Comparison of ENCODE assay signal across 8 cellular contexts in the genomic region with DNA sequence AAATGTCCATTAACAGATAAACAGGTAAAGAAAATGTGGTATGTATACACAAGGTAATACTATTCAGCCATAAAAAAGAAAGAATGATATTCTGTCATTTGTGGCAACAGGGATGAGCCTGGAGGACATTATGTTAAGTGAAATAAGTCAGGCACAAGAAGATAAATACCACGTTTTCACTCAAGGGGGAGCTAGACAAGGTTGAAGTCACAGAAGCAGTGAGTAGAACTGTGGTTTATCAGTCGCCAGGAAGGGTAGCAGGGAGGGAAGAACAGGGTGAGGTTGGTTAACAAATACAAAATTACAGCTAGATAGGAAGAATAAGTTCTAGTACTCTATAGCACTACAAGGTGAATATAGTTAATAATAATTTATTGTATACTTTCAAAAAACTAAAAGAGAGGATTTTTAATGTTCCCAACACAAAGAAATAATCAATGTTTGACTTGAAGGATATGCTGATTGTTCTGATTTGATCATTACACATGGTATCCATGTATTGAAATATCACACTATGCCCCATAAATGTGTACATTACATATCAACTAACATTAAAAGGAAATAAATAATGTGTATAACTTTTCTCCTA. TPM values are rescaled to one million over a fixed set of nuclear protein-coding genes. Genes with fewer than 3 reads are reported as not detected.
A peak's percentile ranks its signal among the peaks of the same experiment; 100 is the strongest.
DNase-seq lines count a peak whose midpoint lies in the region; ATAC-seq and TF ChIP-seq lines count a peak whose summit lies in the region.

No MANE protein-coding gene starts in this region.

- 14% methylated on average over 2 of the region's 2 CpGs for WGBS in hepatocyte (ENCODE audit: low lambda C conversion rate, missing lambda C conversion rate)

- CTCF ChIA-PET in HEK293 (lab: Yijun Ruan, JAX) = interaction anchor here (0.6 to 3.3 kb wide), 31 partner anchors 9 to 642 kb away, joined by 3 to 33 read pairs (median 4); no protein-coding TSS in a partner anchor

- H3K36me3 ChIP-seq in HEK293 (ENCODE audit: control insufficient read depth in 2 of 2, insufficient read depth in 1 of 2, low read length in 2 of 2) = no peaks in the 10 kb centered on the region
- no peaks in the 10 kb centered on the region for H3K36me3 ChIP-seq in WERI-Rb-1
- no peaks in the 10 kb centered on the region for H3K36me3 ChIP-seq in hepatocyte (replicated peaks; ENCODE audit: insufficient read depth, low read depth)

- no peak overlapping the region for H3K4me2 ChIP-seq in hepatocyte

- H3K79me2 ChIP-seq in hepatocyte = no peaks in the 10 kb centered on the region

- H3K9me3 ChIP-seq in HEK293 (ENCODE audit: control insufficient read depth, insufficient read depth, low read depth, low read length) (no peaks in the 10 kb centered on the region), WERI-Rb-1 (ENCODE audit: severe bottlenecking) (no peaks in the 10 kb centered on the region), hepatocyte (ENCODE audit: low read depth) (no peaks in the 10 kb centered on the region)

- H3K27ac ChIP-seq in HEK293 (ENCODE audit: extremely low read depth, low read depth, low read length) (no peak overlapping the region), WERI-Rb-1 (no peak overlapping the region), hepatocyte (no peak overlapping the region)

- POLR2A ChIA-PET in HEK293 (lab: Yijun Ruan, JAX) = interaction anchor here (0.6 kb wide), 1 partner anchor 655 kb away, joined by 4 read pairs; no protein-coding TSS in a partner anchor

- peak; percentile 77 for DNase-seq in ACHN
- DNase-seq in Daoy (ENCODE audit: low read depth) = peak; percentile 66
- peak; percentile 31 to 80 (median 52) for DNase-seq in NCI-H1417 (lab: John Stamatoyannopoulos, UW)
- DNase-seq in WERI-Rb-1 = peak; percentile 27
- DNase-seq in hepatocyte (ENCODE audit: low spot score) = peak; percentile 70
- peak in 1 of 2 donors; percentile 14 for DNase-seq in stimulated activated naive CD8-positive, alpha-beta T cell treated with anti-CD3 and anti-CD28 coated beads, Interleukin-15, amount 100 ng/mL, for 72 hours

- TF ChIP-seq CTCF in HEK293 (tag by site-specific recombination; IDR thresholded peaks at IDR 0.05) (no peak), WERI-Rb-1 (IDR thresholded peaks at IDR 0.05; ENCODE audit: low read depth, low read length) (peak; percentile 65), hepatocyte (IDR thresholded peaks at IDR 0.05; ENCODE audit: poor library complexity) (peak; percentile 57)

- H3K9me2 ChIP-seq in hepatocyte (replicated peaks; ENCODE audit: insufficient read depth) = no peaks in the 10 kb centered on the region

- H3K4me3 ChIP-seq in HEK293 (ENCODE audit: low read depth, low read length) = no peak overlapping the region
- H3K4me3 ChIP-seq in WERI-Rb-1 (ENCODE audit: low read depth, low read length) = no peak overlapping the region
- no peak overlapping the region for H3K4me3 ChIP-seq in hepatocyte

- no peaks in the 10 kb centered on the region for H3K9me3 Mint-ChIP-seq in stimulated activated naive CD8-positive, alpha-beta T cell treated with anti-CD3 and anti-CD28 coated beads, Interleukin-15, amount 100 ng/mL, for 72 hours

- no peaks in the 10 kb centered on the region for H4K20me1 ChIP-seq in hepatocyte (ENCODE audit: insufficient read depth, poor library complexity, severe bottlenecking)

- H2AFZ ChIP-seq in hepatocyte = no peak overlapping the region

- H3K4me3 Mint-ChIP-seq in stimulated activated naive CD8-positive, alpha-beta T cell treated with anti-CD3 and anti-CD28 coated beads, Interleukin-15, amount 100 ng/mL, for 72 hours = no peak overlapping the region

- H3K27me3 ChIP-seq in WERI-Rb-1 (ENCODE audit: insufficient read depth, low read depth, severe bottlenecking) (no peaks in the 10 kb centered on the region), hepatocyte (no peaks in the 10 kb centered on the region)

- H3K4me1 ChIP-seq in HEK293 (ENCODE audit: control insufficient read depth, insufficient read depth, low read length) = peaks cover 6% of the 10 kb centered on the region; the same call in 1 of the 2 replicates
- no peaks in the 10 kb centered on the region for H3K4me1 ChIP-seq in hepatocyte (ENCODE audit: insufficient read depth)

- ATAC-seq in stimulated activated naive CD8-positive, alpha-beta T cell treated with anti-CD3 and anti-CD28 coated beads, Interleukin-15, amount 100 ng/mL, for 72 hours = peak; percentile 67
- no peak for ATAC-seq in HG03039 (IDR thresholded peaks at IDR 0.05; ENCODE audit: unreplicated experiment)

- no peak overlapping the region for H3K27ac Mint-ChIP-seq in stimulated activated naive CD8-positive, alpha-beta T cell treated with anti-CD3 and anti-CD28 coated beads, Interleukin-15, amount 100 ng/mL, for 72 hours

- peaks cover 10% of the 10 kb centered on the region for H3K4me1 Mint-ChIP-seq in stimulated activated naive CD8-positive, alpha-beta T cell treated with anti-CD3 and anti-CD28 coated beads, Interleukin-15, amount 100 ng/mL, for 72 hours

- H3K27me3 Mint-ChIP-seq in stimulated activated naive CD8-positive, alpha-beta T cell treated with anti-CD3 and anti-CD28 coated beads, Interleukin-15, amount 100 ng/mL, for 72 hours = no peaks in the 10 kb centered on the region

- in situ Hi-C loops in ACHN (cut with HindIII; ENCODE audit: low pct_ligation_motif_present, low pct_unique_long_range_greater_than_20kb, low sequenced_read_pairs) = no loop called here

TF ChIP-seq in HEK293, 187 proteins besides CTCF, POLR2A, EP300 and RAD21:
- peak; percentile 73; the same call in 1 of the 2 replicates for TF ChIP-seq ZNF10 (tag by site-specific recombination; IDR thresholded peaks at IDR 0.05)
- TF ChIP-seq ZNF654 (tag by site-specific recombination; IDR thresholded peaks at IDR 0.05; ENCODE audit: low read depth) = peak; percentile 16; the same call in 1 of the 2 replicates
- no peak for TF ChIP-seq ZNF677 (tag by site-specific recombination; IDR thresholded peaks at IDR 0.05)
- TF ChIP-seq, protein P1, sequence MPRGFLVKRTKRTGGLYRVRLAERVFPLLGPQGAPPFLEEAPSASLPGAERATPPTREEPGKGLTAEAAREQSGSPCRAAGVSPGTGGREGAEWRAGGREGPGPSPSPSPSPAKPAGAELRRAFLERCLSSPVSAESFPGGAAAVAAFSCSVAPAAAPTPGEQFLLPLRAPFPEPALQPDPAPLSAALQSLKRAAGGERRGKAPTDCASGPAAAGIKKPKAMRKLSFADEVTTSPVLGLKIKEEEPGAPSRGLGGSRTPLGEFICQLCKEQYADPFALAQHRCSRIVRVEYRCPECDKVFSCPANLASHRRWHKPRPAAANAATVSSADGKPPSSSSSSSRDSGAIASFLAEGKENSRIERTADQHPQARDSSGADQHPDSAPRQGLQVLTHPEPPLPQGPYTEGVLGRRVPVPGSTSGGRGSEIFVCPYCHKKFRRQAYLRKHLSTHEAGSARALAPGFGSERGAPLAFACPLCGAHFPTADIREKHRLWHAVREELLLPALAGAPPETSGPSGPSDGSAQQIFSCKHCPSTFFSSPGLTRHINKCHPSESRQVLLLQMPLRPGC (tag by site-specific recombination; IDR thresholded peaks at IDR 0.05) = no peak
- no peak for TF ChIP-seq ZBTB20 (tag by site-specific recombination; IDR thresholded peaks at IDR 0.05)
- TF ChIP-seq ZNF837 (tag by site-specific recombination; IDR thresholded peaks at IDR 0.05) = no peak

RNA-seq across cellular contexts. Expression of a gene that starts 21.1 kb away (rescaled TPM):
- 20.1 and 23.3 TPM in 2 replicates for total RNA-seq in Daoy (2014; rRNA removed; shearing (Covaris generic))
- 4.9 and 8.5 TPM in 2 replicates for total RNA-seq in hepatocyte
- 6.0 and 6.2 TPM in 2 replicates for polyA plus RNA-seq in hepatocyte

RNA-seq across cellular contexts. Expression of a gene that starts 21.2 kb away (rescaled TPM):
- total RNA-seq in Daoy (2014; rRNA removed; shearing (Covaris generic)) = 15.5 and 16.5 TPM in 2 replicates
- total RNA-seq in hepatocyte = 13.6 and 16.1 TPM in 2 replicates
- polyA plus RNA-seq in hepatocyte = 9.9 and 11.4 TPM in 2 replicates
